ENCODE assay signal across 26 cellular contexts in genomic region chr18:58456625-58457024, GRCh38.
DNase-seq lines count a peak whose midpoint lies in the region; ATAC-seq and TF ChIP-seq lines count a peak whose summit lies in the region.
"Had no signal": no experiment of that assay in that cellular context is flagged by ENCODE, and none has a peak within 500 bp of the region (broad histone marks: within the 10 kb centered on the region; RNA-seq: fewer than 3 reads in every experiment).

No MANE protein-coding gene starts in this region.

- no peak for TF ChIP-seq CTCF in LNCaP clone FGC (IDR thresholded peaks at IDR 0.05; ENCODE audit: control insufficient read depth, extremely low read depth, insufficient read depth)

- DNase-seq in NCI-H2196 treated with DMSO at 0.1 percent for 48 hours (lab: John Stamatoyannopoulos, UW; ENCODE audit: unreplicated experiment) (peak; percentile 5), NCI-H2196 (lab: John Stamatoyannopoulos, UW; ENCODE audit: unreplicated experiment) (no peak), LNCaP clone FGC (ENCODE audit: low read depth) (peak; percentile 74), dermis blood vessel endothelial cell (peak; percentile 43), pons (ENCODE audit: low spot score) (peak; percentile 25), NCI-H510A treated with DMSO at 0.1 percent for 48 hours (lab: John Stamatoyannopoulos, UW) (no peak), DMS 273 treated with DMSO at 0.1 percent for 48 hours (lab: John Stamatoyannopoulos, UW) (no peak)
- DNase-seq: activated CD4-positive, alpha-beta T cell treated with anti-CD3 and anti-CD28 coated beads for 48 hours; anterior cingulate cortex; BE2C; Caco-2; caudate nucleus; heart right ventricle; lower lobe of right lung; NCI-H146; NCI-H2227 treated with DMSO at 0.1 percent for 48 hours; NCI-H774; PC-9; retina; SIG-M5; stimulated activated CD4-positive, alpha-beta T cell treated with anti-CD3 and anti-CD28 coated beads, Interleukin-4, amount 100 ng/mL, for 24 hours; stimulated activated naive CD8-positive, alpha-beta T cell treated with anti-CD3 and anti-CD28 coated beads, Interleukin-15, Interleukin-2, amounts not matched to agents 100 U/mL and 50 U/mL, for 24 hours; T-cell; thyroid gland had no signal

- H3K4me3 ChIP-seq in LNCaP clone FGC (ENCODE audit: low read depth, low read length): no peak overlapping the region
- H3K4me3 ChIP-seq: A549, heart right ventricle, lower lobe of right lung, PC-9, thyroid gland had no signal

- ATAC-seq in HG03280 (IDR thresholded peaks at IDR 0.05; ENCODE audit: unreplicated experiment): no peak
- ATAC-seq: A549; lower lobe of right lung; stimulated activated naive CD8-positive, alpha-beta T cell treated with anti-CD3 and anti-CD28 coated beads, Interleukin-15, Interleukin-2, amounts not matched to agents 100 U/mL and 50 U/mL, for 24 hours; T-cell had no signal

Comparison
In these comparisons a context has a peak if more than half of its experiments do, and no peak if none do; other contexts are left out.
1. DNase-seq: peak in NCI-H2196 treated with DMSO at 0.1 percent for 48 hours (single experiment), LNCaP clone FGC (single experiment), dermis blood vessel endothelial cell (single experiment) and pons (single experiment); none in NCI-H2196 (single experiment), NCI-H510A treated with DMSO at 0.1 percent for 48 hours (single experiment) and DMS 273 treated with DMSO at 0.1 percent for 48 hours (single experiment).